In genomic region chr1:161962094-161962887, GRCh38 we compare ENCODE assay signal across 1 cellular context.
TF ChIP-seq lines count a peak whose summit lies in the region.

No MANE protein-coding gene starts in this region.

TF ChIP-seq in GM12878, 131 proteins besides CTCF, POLR2A, EP300 and RAD21 (continued from another document):
- TF ChIP-seq KAT2A (conservative IDR thresholded peaks at IDR 0.05; ENCODE audit: control insufficient read depth, low read depth, low read length) = no peak
- no peak for TF ChIP-seq CHD1 (IDR thresholded peaks at IDR 0.05; ENCODE audit: low read depth, low read length)
- TF ChIP-seq CEBPZ (IDR thresholded peaks at IDR 0.05; ENCODE audit: low read depth, low read length) = no peak
- TF ChIP-seq ZBTB4 (CRISPR knock-in tag; IDR thresholded peaks at IDR 0.05) = no peak
- TF ChIP-seq PAX8 (IDR thresholded peaks at IDR 0.05) = no peak
- TF ChIP-seq NFYA (IDR thresholded peaks at IDR 0.05; ENCODE audit: borderline replicate concordance, low read depth, low read length) = no peak
- 0 out of 2 replicates have a peak, but pooled peaks have one; percentile 17 for TF ChIP-seq TCF7 (IDR thresholded peaks at IDR 0.05; ENCODE audit: borderline replicate concordance)
- no peak for TF ChIP-seq STAT1 (conservative IDR thresholded peaks at IDR 0.05)
- TF ChIP-seq TAF1 (IDR thresholded peaks at IDR 0.05; ENCODE audit: borderline replicate concordance, low read depth, low read length) = no peak
- TF ChIP-seq EZH2 (IDR thresholded peaks at IDR 0.05; ENCODE audit: borderline replicate concordance, control insufficient read depth, low read depth, low read length) = no peak
- TF ChIP-seq HDAC6 (IDR thresholded peaks at IDR 0.05; ENCODE audit: unreplicated experiment) = no peak
- TF ChIP-seq SREBF2 (IDR thresholded peaks at IDR 0.05; ENCODE audit: low read length) = no peak
- TF ChIP-seq NR2F1 (conservative IDR thresholded peaks at IDR 0.05) = no peak
- no peak for TF ChIP-seq ZNF274 (IDR thresholded peaks at IDR 0.05; ENCODE audit: insufficient read depth, insufficient read length)
- no peak for TF ChIP-seq USF1 (IDR thresholded peaks at IDR 0.05; ENCODE audit: borderline replicate concordance, extremely low read length, insufficient read depth, low read depth, low read length)
- no peak for TF ChIP-seq ZSCAN29 (IDR thresholded peaks at IDR 0.05)
- no peak for TF ChIP-seq ZBED1 (IDR thresholded peaks at IDR 0.05; ENCODE audit: borderline replicate concordance)
- no peak for TF ChIP-seq FOS (IDR thresholded peaks at IDR 0.05; ENCODE audit: borderline replicate concordance, extremely low read depth, insufficient read length)
- TF ChIP-seq SIN3A (IDR thresholded peaks at IDR 0.05; ENCODE audit: low read depth, low read length) = no peak
